In genomic region chr2:60528366-60528765, GRCh38 we compare ENCODE assay signal across 2 cellular contexts.
TF ChIP-seq lines count a peak whose summit lies in the region.

No MANE protein-coding gene starts in this region.

TF ChIP-seq in H1, 55 proteins besides CTCF, POLR2A, EP300 and RAD21:
- TF ChIP-seq SRF (IDR thresholded peaks at IDR 0.05; ENCODE audit: low read depth, low read length) (no peak), TEAD4 (IDR thresholded peaks at IDR 0.05; ENCODE audit: low read depth, low read length) (no peak), HDAC6 (IDR thresholded peaks at IDR 0.05; ENCODE audit: low read depth, low read length) (no peak), NRF1 (IDR thresholded peaks at IDR 0.05; ENCODE audit: low read depth, low read length) (no peak), TAF1 (IDR thresholded peaks at IDR 0.05; ENCODE audit: low read depth, low read length) (no peak)

TF ChIP-seq in SK-N-SH treated with all-trans-retinoic acid at 6 μM for 48 hours, 23 proteins besides CTCF, POLR2A, EP300 and RAD21:
- no peak for TF ChIP-seq ZNF565 (CRISPR knock-in tag; conservative IDR thresholded peaks at IDR 0.05; ENCODE audit: low read depth)
- TF ChIP-seq PATZ1 (CRISPR knock-in tag; IDR thresholded peaks at IDR 0.05; ENCODE audit: borderline replicate concordance): no peak
- TF ChIP-seq ZFP3 (CRISPR knock-in tag; IDR thresholded peaks at IDR 0.05): no peak
- no peak for TF ChIP-seq GLIS3 (CRISPR knock-in tag; IDR thresholded peaks at IDR 0.05)
- no peak for TF ChIP-seq CREB5 (CRISPR knock-in tag; IDR thresholded peaks at IDR 0.05; ENCODE audit: low read depth)
- no peak for TF ChIP-seq ESRRG (CRISPR knock-in tag; IDR thresholded peaks at IDR 0.05)
- TF ChIP-seq ARNTL (CRISPR knock-in tag; IDR thresholded peaks at IDR 0.05; ENCODE audit: borderline replicate concordance, low read depth): no peak
- no peak for TF ChIP-seq CSRNP3 (CRISPR knock-in tag; IDR thresholded peaks at IDR 0.05)
- no peak for TF ChIP-seq SNAI2 (CRISPR knock-in tag; IDR thresholded peaks at IDR 0.05)
- TF ChIP-seq ISL1 (CRISPR knock-in tag; IDR thresholded peaks at IDR 0.05): no peak
- TF ChIP-seq TCF4 (CRISPR knock-in tag; IDR thresholded peaks at IDR 0.05; ENCODE audit: borderline replicate concordance): no peak
- TF ChIP-seq POU6F1 (CRISPR knock-in tag; IDR thresholded peaks at IDR 0.05; ENCODE audit: borderline replicate concordance, low read depth): no peak
- TF ChIP-seq TSHZ2 (CRISPR knock-in tag; IDR thresholded peaks at IDR 0.05): no peak
- no peak for TF ChIP-seq PPARA (CRISPR knock-in tag; IDR thresholded peaks at IDR 0.05; ENCODE audit: borderline replicate concordance)
- TF ChIP-seq ZFP30 (CRISPR knock-in tag; IDR thresholded peaks at IDR 0.05): no peak
- no peak for TF ChIP-seq OSR1 (CRISPR knock-in tag; IDR thresholded peaks at IDR 0.05)
- no peak for TF ChIP-seq BACH2 (CRISPR knock-in tag; IDR thresholded peaks at IDR 0.05; ENCODE audit: borderline replicate concordance)
- TF ChIP-seq RARB (CRISPR knock-in tag; IDR thresholded peaks at IDR 0.05): no peak
- TF ChIP-seq TOX (CRISPR knock-in tag; IDR thresholded peaks at IDR 0.05; ENCODE audit: borderline replicate concordance): no peak
TF ChIP-seq in SK-N-SH treated with all-trans-retinoic acid at 6 μM for 48 hours: peak in this region for 0.
